In genomic region chr2:215137329-215137686, GRCh38 we compare ENCODE assay signal across 1 cellular context.
TF ChIP-seq lines count a peak whose summit lies in the region.

No MANE protein-coding gene starts in this region.

TF ChIP-seq in IMR-90, 13 proteins besides CTCF, POLR2A, EP300 and RAD21:
- no peak for TF ChIP-seq MAZ (IDR thresholded peaks at IDR 0.05; ENCODE audit: borderline replicate concordance, low read depth, low read length)
- no peak for TF ChIP-seq ELK1 (IDR thresholded peaks at IDR 0.05; ENCODE audit: borderline replicate concordance, low read depth, low read length)
- TF ChIP-seq RFX5 (IDR thresholded peaks at IDR 0.05; ENCODE audit: low read depth, low read length), result no peak
- no peak for TF ChIP-seq FOS (IDR thresholded peaks at IDR 0.05; ENCODE audit: low read depth, low read length)
- no peak for TF ChIP-seq MXI1 (IDR thresholded peaks at IDR 0.05; ENCODE audit: borderline replicate concordance, low read depth, low read length)
- no peak for TF ChIP-seq SMC3 (IDR thresholded peaks at IDR 0.05; ENCODE audit: low read depth, low read length)
- no peak for TF ChIP-seq MAFK (IDR thresholded peaks at IDR 0.05; ENCODE audit: low read depth, low read length)
- TF ChIP-seq CHD1 (IDR thresholded peaks at IDR 0.05; ENCODE audit: low read depth, low read length), result no peak
- TF ChIP-seq BHLHE40 (IDR thresholded peaks at IDR 0.05; ENCODE audit: low read depth, low read length), result no peak
TF ChIP-seq in IMR-90: peak in this region for 0.
